ENCODE assay signal across 1 cellular context in genomic region chr16:1158456-1159324, GRCh38.
A peak's percentile ranks its signal among the peaks of the same experiment; 100 is the strongest.
TF ChIP-seq lines count a peak whose summit lies in the region.

No MANE protein-coding gene starts in this region.

TF ChIP-seq in HepG2, 621 proteins besides CTCF, POLR2A, EP300 and RAD21 (continued from another document and continues in another):
- TF ChIP-seq ZBTB39 (CRISPR knock-in tag; IDR thresholded peaks at IDR 0.05) (no peak), RNF219 (CRISPR knock-in tag; IDR thresholded peaks at IDR 0.05) (no peak), NR0B2 (CRISPR knock-in tag; IDR thresholded peaks at IDR 0.05) (no peak), ZNF431 (CRISPR knock-in tag; IDR thresholded peaks at IDR 0.05; ENCODE audit: borderline replicate concordance, low read depth) (no peak), ATF2 (CRISPR knock-in tag; IDR thresholded peaks at IDR 0.05) (no peak), ZNF687 (CRISPR knock-in tag; IDR thresholded peaks at IDR 0.05) (peak; percentile 28), POGK (CRISPR knock-in tag; conservative IDR thresholded peaks at IDR 0.05) (no peak), RNF2 (conservative IDR thresholded peaks at IDR 0.05; ENCODE audit: low read depth) (no peak), ZNF605 (CRISPR knock-in tag; IDR thresholded peaks at IDR 0.05) (no peak), KDM2A (CRISPR knock-in tag; IDR thresholded peaks at IDR 0.05; ENCODE audit: borderline replicate concordance, low read depth) (0 out of 2 replicates have a peak, but pooled peaks have one; percentile 36), ZNF770 (CRISPR knock-in tag; IDR thresholded peaks at IDR 0.05) (no peak), PRMT3 (CRISPR knock-in tag; IDR thresholded peaks at IDR 0.05; ENCODE audit: borderline replicate concordance, low read depth) (no peak), ZNF614 (CRISPR knock-in tag; IDR thresholded peaks at IDR 0.05; ENCODE audit: borderline replicate concordance) (no peak), ZNF496 (CRISPR knock-in tag; IDR thresholded peaks at IDR 0.05; ENCODE audit: insufficient replicate concordance) (no peak), TCF7 (IDR thresholded peaks at IDR 0.05; ENCODE audit: low read depth) (no peak), NFE2L1 (CRISPR knock-in tag; IDR thresholded peaks at IDR 0.05; ENCODE audit: borderline replicate concordance) (no peak), ERF (CRISPR knock-in tag; IDR thresholded peaks at IDR 0.05) (no peak), ZNF788 (CRISPR knock-in tag; IDR thresholded peaks at IDR 0.05; ENCODE audit: borderline replicate concordance) (no peak), ZBTB21 (CRISPR knock-in tag; IDR thresholded peaks at IDR 0.05) (peak; percentile 70; the same call in 1 of the 2 replicates), ZNF280B (CRISPR knock-in tag; IDR thresholded peaks at IDR 0.05; ENCODE audit: borderline replicate concordance) (no peak), DR1 (CRISPR knock-in tag; IDR thresholded peaks at IDR 0.05) (no peak), BRD4 (CRISPR knock-in tag; IDR thresholded peaks at IDR 0.05) (no peak), ZBED4 (CRISPR knock-in tag; IDR thresholded peaks at IDR 0.05; ENCODE audit: borderline replicate concordance) (no peak), SAP130 (CRISPR knock-in tag; IDR thresholded peaks at IDR 0.05; ENCODE audit: low read depth) (peak; percentile 29; the same call in 1 of the 2 replicates), TBL1XR1 (IDR thresholded peaks at IDR 0.05; ENCODE audit: borderline replicate concordance, low read length, partially characterized antibody) (no peak), SMARCE1 (IDR thresholded peaks at IDR 0.05; ENCODE audit: borderline replicate concordance) (no peak), FOXP1 (IDR thresholded peaks at IDR 0.05) (no peak), FOXP1 (CRISPR knock-in tag; IDR thresholded peaks at IDR 0.05) (no peak), GFI1 (CRISPR knock-in tag; IDR thresholded peaks at IDR 0.05; ENCODE audit: borderline replicate concordance) (no peak), ZNF772 (CRISPR knock-in tag; IDR thresholded peaks at IDR 0.05) (no peak), ZFP41 (CRISPR knock-in tag; IDR thresholded peaks at IDR 0.05; ENCODE audit: borderline replicate concordance) (no peak), SNAPC5 (CRISPR knock-in tag; IDR thresholded peaks at IDR 0.05; ENCODE audit: borderline replicate concordance) (no peak), ZNF580 (CRISPR knock-in tag; IDR thresholded peaks at IDR 0.05; ENCODE audit: borderline replicate concordance, low read depth) (no peak), CHD2 (IDR thresholded peaks at IDR 0.05; ENCODE audit: low read depth, low read length) (no peak)
